Comparison of ENCODE assay signal across 26 cellular contexts in the genomic region with DNA sequence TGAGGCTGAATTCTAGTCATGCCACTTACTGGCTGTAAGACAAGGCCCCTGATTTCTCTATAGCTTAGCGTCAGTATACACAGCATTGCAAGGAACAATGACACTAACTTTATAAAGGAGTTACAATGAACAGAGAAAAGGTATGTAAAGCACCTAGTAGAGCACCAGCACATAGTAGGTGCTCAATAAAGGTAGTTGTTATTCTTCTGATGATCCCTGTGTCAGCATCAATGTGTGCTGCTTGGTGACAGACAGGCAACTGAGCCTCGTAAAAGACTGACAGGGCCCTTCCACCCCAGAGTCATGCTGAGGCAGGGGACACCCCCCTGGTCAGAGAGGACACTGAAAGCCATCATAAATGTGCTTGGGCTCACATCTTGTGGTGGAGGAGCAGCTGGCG. TPM values are rescaled to one million over a fixed set of nuclear protein-coding genes. Genes with fewer than 3 reads are reported as not detected.
A peak's percentile ranks its signal among the peaks of the same experiment; 100 is the strongest.
DNase-seq lines count a peak whose midpoint lies in the region; ATAC-seq, FAIRE-seq and TF ChIP-seq lines count a peak whose summit lies in the region.
"Had no signal": no experiment of that assay in that cellular context is flagged by ENCODE, and none has a peak within 500 bp of the region (broad histone marks: within the 10 kb centered on the region; RNA-seq: fewer than 3 reads in every experiment).

No MANE protein-coding gene starts in this region.

- H3K4me1 ChIP-seq in A549: peaks cover 40% of the 10 kb centered on the region
- H3K4me1 ChIP-seq in HEK293 (ENCODE audit: control insufficient read depth, insufficient read depth, low read length): no peaks in the 10 kb centered on the region
- peaks cover 11% of the 10 kb centered on the region; the same call in 1 of the 2 replicates for H3K4me1 ChIP-seq in GM12878 (ENCODE audit: control insufficient read depth, insufficient read depth, low read length)
- peaks cover 29% of the 10 kb centered on the region for H3K4me1 ChIP-seq in foreskin keratinocyte
- peaks cover 0 to 5% of the 10 kb centered on the region in 2 donors for H3K4me1 ChIP-seq in small intestine (ENCODE audit: control insufficient read depth in 2 of 2, insufficient read depth in 1 of 2, low read depth in 1 of 2, low read length in 1 of 2)
- H3K4me1 ChIP-seq: BLaER1 had no signal

- 95% methylated on average over 3 of the region's 3 CpGs for WGBS in A549 (ENCODE audit: missing lambda C conversion rate)
- WGBS in GM12878 (ENCODE audit: insufficient coverage, insufficient replicate concordance, low lambda C conversion rate, missing lambda C conversion rate): 77% methylated on average over 3 of the region's 3 CpGs
- 91 to 100% (median 94%) methylated on average over 3 of the region's 3 CpGs for WGBS in small intestine, 3 donors

- in situ Hi-C loops in GM12878 (cut with MboI): no loop called here

- ATAC-seq in A549 (no peak), GM12878 (no peak), foreskin keratinocyte (no peak), SK-N-SH treated with all-trans-retinoic acid at 6 μM for 48 hours (no peak)
- ATAC-seq: GM23338 had no signal

- intact Hi-C loops in GM12878 (cut with micrococcal nuclease; ENCODE audit: unreplicated experiment): no loop called here

- TF ChIP-seq CTCF in A549 (IDR thresholded peaks at IDR 0.05): no peak
- no peak for TF ChIP-seq CTCF in HEK293 (tag by site-specific recombination; IDR thresholded peaks at IDR 0.05)
- TF ChIP-seq CTCF in GM12878 (IDR thresholded peaks at IDR 0.05 in 2 of 3, conservative IDR thresholded peaks at IDR 0.05 in 1 of 3; ENCODE audit: control insufficient read depth in 2 of 3, extremely low read depth in 1 of 3, insufficient read depth in 1 of 3, low read depth in 3 of 3, low read length in 3 of 3): no peak
- no peak for TF ChIP-seq CTCF in foreskin keratinocyte (conservative IDR thresholded peaks at IDR 0.05)

- peak overlapping the region; percentile 36 for H3K4me2 ChIP-seq in A549
- no peak overlapping the region for H3K4me2 ChIP-seq in GM12878 (ENCODE audit: control insufficient read depth, insufficient read depth)
- H3K4me2 ChIP-seq: BLaER1, GM23338 had no signal

- FAIRE-seq in A549 (lab: Jason Lieb, UNC) (no peak), GM12878 (lab: Jason Lieb, UNC) (no peak), small intestine (lab: Jason Lieb, UNC) (no peak)
- FAIRE-seq: GM18507 had no signal

- TF ChIP-seq EP300 in A549 (IDR thresholded peaks at IDR 0.05): no peak
- no peak for TF ChIP-seq EP300 in GM12878 (IDR thresholded peaks at IDR 0.05; ENCODE audit: borderline replicate concordance in 1 of 2, control insufficient read depth in 1 of 2, low read depth in 2 of 2, low read length in 2 of 2)

- H3K9ac ChIP-seq in GM12878 (ENCODE audit: control insufficient read depth, insufficient read depth, low read length): no peak overlapping the region
- H3K9ac ChIP-seq: BLaER1 had no signal

- peak overlapping the region; percentile 71 to 86; a peak in 4 of 6 replicates for H3K27ac ChIP-seq in A549
- H3K27ac ChIP-seq in HEK293 (ENCODE audit: extremely low read depth, low read depth, low read length): no peak overlapping the region
- no peak overlapping the region for H3K27ac ChIP-seq in GM12878 (ENCODE audit: control insufficient read depth, insufficient read depth)
- H3K27ac ChIP-seq in foreskin keratinocyte: peak overlapping the region; percentile 98
- no peak overlapping the region for H3K27ac ChIP-seq in small intestine (ENCODE audit: low read depth in 1 of 2, low read length in 1 of 2)
- H3K27ac ChIP-seq: BLaER1 had no signal

- CTCF ChIA-PET in A549 (lab: Yijun Ruan, JAX): interaction anchor here (6.6 kb wide), 1 partner anchor 30 kb away, joined by 44 read pairs; no protein-coding TSS in a partner anchor
- CTCF ChIA-PET in HEK293 (lab: Yijun Ruan, JAX): interaction anchor here (0.9 to 1.7 kb wide), 3 partner anchors 29 to 164 kb away, joined by 3 to 5 read pairs (median 4); no protein-coding TSS in a partner anchor
- CTCF ChIA-PET in GM12878 (lab: Yijun Ruan, JAX): no interaction called here

- RAD21 ChIA-PET in GM12878 (lab: Charles Lee; ENCODE audit: unreplicated experiment): interaction anchor here (1.1 kb wide), 1 partner anchor 12 kb away, joined by 3 read pairs; no protein-coding TSS in a partner anchor

- no peaks in the 10 kb centered on the region for H4K20me1 ChIP-seq in GM12878 (ENCODE audit: control insufficient read depth, insufficient read depth)
- H4K20me1 ChIP-seq: BLaER1 had no signal

- H3K79me2 ChIP-seq in GM12878 (ENCODE audit: control insufficient read depth, insufficient read depth, low read length): no peaks in the 10 kb centered on the region

- SMC1A ChIA-PET in GM12878 (lab: Charles Lee; ENCODE audit: uncharacterized antibody, unreplicated experiment): interaction anchor here (1.0 kb wide), 1 partner anchor 33 kb away, joined by 4 read pairs; no protein-coding TSS in a partner anchor

- H3K36me3 ChIP-seq in HEK293 (ENCODE audit: control insufficient read depth in 2 of 2, insufficient read depth in 1 of 2, low read length in 2 of 2): peaks cover 0 to 52% of the 10 kb centered on the region in 2 experiments; a peak in 1 of 3 replicates
- no peaks in the 10 kb centered on the region for H3K36me3 ChIP-seq in GM12878 (ENCODE audit: control insufficient read depth in 2 of 2, insufficient read depth in 2 of 2, low read length in 1 of 2)
- H3K36me3 ChIP-seq in small intestine (ENCODE audit: control insufficient read depth in 2 of 2, insufficient read depth in 2 of 2, low read length in 2 of 2): peaks cover 0 to 3% of the 10 kb centered on the region in 2 donors
- H3K36me3 ChIP-seq: BLaER1 had no signal

- POLR2A ChIA-PET in A549 (lab: Yijun Ruan, JAX): no interaction called here
- POLR2A ChIA-PET in HEK293 (lab: Yijun Ruan, JAX): interaction anchor here (0.5 kb wide), 1 partner anchor 529 kb away, joined by 5 read pairs; no protein-coding TSS in a partner anchor
- POLR2A ChIA-PET in GM12878 (lab: Charles Lee): no interaction called here

- H3K4me3 ChIP-seq in A549: no peak overlapping the region
- no peak overlapping the region for H3K4me3 ChIP-seq in HEK293 (ENCODE audit: low read depth, low read length)
- H3K4me3 ChIP-seq in GM12878: no peak overlapping the region
- no peak overlapping the region for H3K4me3 ChIP-seq in small intestine (ENCODE audit: low read depth in 1 of 2, low read length in 2 of 2)
- H3K4me3 ChIP-seq: BLaER1, GM23338, MG63 had no signal

- H3K27me3 ChIP-seq in GM12878 (replicated peaks in 1 of 2; ENCODE audit: control insufficient read depth in 2 of 2, insufficient read depth in 2 of 2, low read length in 1 of 2): no peaks in the 10 kb centered on the region
- H3K27me3 ChIP-seq in foreskin keratinocyte: no peaks in the 10 kb centered on the region
- no peaks in the 10 kb centered on the region for H3K27me3 ChIP-seq in small intestine (ENCODE audit: control insufficient read depth in 2 of 2, insufficient read depth in 2 of 2, low read length in 2 of 2)
- H3K27me3 ChIP-seq: BLaER1, MG63 had no signal

- no TSS peak for BruUV-seq in GM12878 (replicated peaks; lab: Mats Ljungman, UMichigan)

- no peak for TF ChIP-seq RAD21 in A549 (conservative IDR thresholded peaks at IDR 0.05 in 1 of 2, IDR thresholded peaks at IDR 0.05 in 1 of 2)
- TF ChIP-seq RAD21 in GM12878 (IDR thresholded peaks at IDR 0.05; ENCODE audit: insufficient read depth, low read depth, low read length): no peak

- TF ChIP-seq POLR2A in A549 (IDR thresholded peaks at IDR 0.05; ENCODE audit: low read length) (no peak), GM12878 (IDR thresholded peaks at IDR 0.05; ENCODE audit: low read depth, low read length) (no peak)

- H2AFZ ChIP-seq in GM12878 (ENCODE audit: control insufficient read depth, low read depth, low read length): no peak overlapping the region
- H2AFZ ChIP-seq: GM23338 had no signal

- H3K9me3 ChIP-seq in A549 (no peaks in the 10 kb centered on the region), HEK293 (ENCODE audit: control insufficient read depth, insufficient read depth, low read depth, low read length) (no peaks in the 10 kb centered on the region), GM12878 (replicated peaks; ENCODE audit: control insufficient read depth, insufficient read depth, low read length) (no peaks in the 10 kb centered on the region), small intestine (ENCODE audit: control insufficient read depth, low read depth) (no peaks in the 10 kb centered on the region)
- H3K9me3 ChIP-seq: BLaER1 had no signal

- DNase-seq in A549 (ENCODE audit: low read depth in 1 of 2, low spot score in 1 of 2): no peak
- DNase-seq in GM12878 (ENCODE audit: low read depth, low spot score): no peak
- no peak for DNase-seq in foreskin keratinocyte
- DNase-seq in H4 (ENCODE audit: low spot score): no peak
- DNase-seq in iPS-NIHi7 (ENCODE audit: extremely low spot score): no peak
- no peak for DNase-seq in small intestine
- DNase-seq: 8988T; CD4-positive, CD25-positive, alpha-beta regulatory T cell; DMS153; DND-41; Kasumi-1; NCI-H1105 treated with DMSO at 0.1 percent for 48 hours; NCI-H146; NCI-H2029; NCI-H446; NCI-H524 treated with DMSO at 0.1 percent for 48 hours; NCI-H774; NK-92 treated with Interleukin-12 subunit alpha and Interleukin-12 subunit beta, amount 100 ng/mL, for 24 hours; RPMI8226; SHP77 treated with DMSO at 0.1 percent for 48 hours had no signal

RNA-seq across cellular contexts. Expression of a gene that starts 43.3 kb away (rescaled TPM):
- polyA plus RNA-seq in A549 (2011; rRNA removed): 1.6 and 2.5 TPM in 2 replicates
- 1.2 and 1.4 TPM in 2 replicates for polyA plus RNA-seq in A549 (2012; cell fraction: cytosol; rRNA removed)
- polyA plus RNA-seq in A549 (2012; cell fraction: nucleus; rRNA removed): 1.2 and 1.8 TPM in 2 replicates
- 0.58 to 0.71 TPM (median 0.59 TPM) in 3 replicates for polyA plus RNA-seq in A549 (2017; fragmentation: RNase III; extraction: RNeasy Plus Mini Kit Qiagen cat#74134 plus additional on column Dnase treatment)
- polyA minus RNA-seq in A549 (2011; rRNA and poly(A)+ RNA removed): 0.68 and 1.2 TPM in 2 replicates
- 0.25 TPM in 1 of 2 replicates, not detected in the other for total RNA-seq in GM12878 (2013; cell fraction: nucleolus; rRNA removed)
- total RNA-seq in GM12878 (2014; rRNA removed): 0.11 and 0.17 TPM in 2 replicates
- 0.14 and 0.27 TPM in 2 replicates for total RNA-seq in GM12878 (2014; rRNA removed; fragmentation: Illumina TruSeq; extraction: Trizol)
- 0.51 TPM in 2 replicates for total RNA-seq in GM12878 (2021)
- polyA plus RNA-seq in GM12878 (2011; ENCODE audit: low read depth): 0.17 TPM
- 0.18 TPM in 1 of 2 replicates, not detected in the other for polyA plus RNA-seq in GM12878 (2011; rRNA removed)
- 0.13 TPM in 2 replicates for polyA plus RNA-seq in GM12878 (2011; cell fraction: cytosol; rRNA removed)
- polyA plus RNA-seq in GM12878 (2011; cell fraction: nucleus; rRNA removed): 0.44 and 0.48 TPM in 2 replicates
- 0.27 and 0.41 TPM in 2 replicates for polyA plus RNA-seq in GM12878 (2012)
- 0.41 TPM in 1 of 2 replicates, not detected in the other for polyA plus RNA-seq in GM12878 (2014; fragmentation: Illumina TruSeq; extraction: Trizol)
- under 1 TPM; 0.07 to 0.21 TPM for polyA plus RNA-seq in GM12878 (2014; fragmentation: Nextera tagmentation; extraction: Ambion mirVana)
- polyA plus RNA-seq in GM12878 (2014; rRNA removed): 0.13 and 0.56 TPM in 2 replicates
- polyA plus RNA-seq in GM12878 (2016; fragmentation: Nextera tagmentation; extraction: Ambion mirVana): under 1 TPM; 0.70 to 0.87 TPM
- not detected in 2 replicates for polyA minus RNA-seq in GM12878 (2011; rRNA and poly(A)+ RNA removed)
- polyA minus RNA-seq in GM12878 (2011; cell fraction: cytosol; rRNA and poly(A)+ RNA removed): not detected in 2 replicates
- polyA minus RNA-seq in GM12878 (2011; cell fraction: nucleus; rRNA and poly(A)+ RNA removed): not detected in 2 replicates
- 2.2 and 2.5 TPM in 2 replicates for total RNA-seq in foreskin keratinocyte
- 1.2 and 1.5 TPM in 2 replicates for polyA plus RNA-seq in foreskin keratinocyte
- not detected in 2 replicates for total RNA-seq in H4 (2014; rRNA removed; shearing (Covaris generic))
- polyA plus RNA-seq in small intestine: under 1 TPM in 2 of 3 donors, not detected in 1; 0.28 to 0.67 TPM
- total RNA-seq: CD4-positive, CD25-positive, alpha-beta regulatory T cell had no signal
- polyA plus RNA-seq: CD4-positive, CD25-positive, alpha-beta regulatory T cell had no signal

RNA-seq across cellular contexts. Expression of a gene that starts 51.2 kb away (rescaled TPM):
- polyA plus RNA-seq in A549 (2011; rRNA removed) (9.5 and 9.7 TPM in 2 replicates), A549 (2017; fragmentation: RNase III; extraction: RNeasy Plus Mini Kit Qiagen cat#74134 plus additional on column Dnase treatment) (4.2 to 4.9 TPM (median 4.4 TPM) in 3 replicates), GM12878 (2011; rRNA removed) (1.6 TPM in 2 replicates), GM12878 (2014; fragmentation: Illumina TruSeq; extraction: Trizol) (0.17 and 0.71 TPM in 2 replicates), GM12878 (2014; fragmentation: Nextera tagmentation; extraction: Ambion mirVana) (under 1 TPM; 0.35 to 0.76 TPM), GM12878 (2014; rRNA removed) (0.29 and 0.81 TPM in 2 replicates), GM12878 (2016; fragmentation: Nextera tagmentation; extraction: Ambion mirVana) (1 to 10 TPM; 1.5 to 2.6 TPM), foreskin keratinocyte (12.5 and 14.0 TPM in 2 replicates), small intestine (10 to 100 TPM in 1 of 3 donors, 1 to 10 TPM in 2; 6.5 to 10.3 (median 6.5) TPM)
- polyA plus RNA-seq in A549 (2012; cell fraction: cytosol; rRNA removed): 4.2 and 5.0 TPM in 2 replicates
- polyA plus RNA-seq in A549 (2012; cell fraction: nucleus; rRNA removed): 3.8 and 5.1 TPM in 2 replicates
- polyA minus RNA-seq in A549 (2011; rRNA and poly(A)+ RNA removed): 6.7 and 7.3 TPM in 2 replicates
- total RNA-seq in GM12878 (2013; cell fraction: nucleolus; rRNA removed): 1.2 and 1.7 TPM in 2 replicates
- total RNA-seq in GM12878 (2014; rRNA removed) (0.05 and 0.28 TPM in 2 replicates), GM12878 (2014; rRNA removed; fragmentation: Illumina TruSeq; extraction: Trizol) (0.22 and 0.69 TPM in 2 replicates), GM12878 (2021) (0.13 and 0.36 TPM in 2 replicates), foreskin keratinocyte (13.2 and 16.4 TPM in 2 replicates)
- 2.6 TPM for polyA plus RNA-seq in GM12878 (2011; ENCODE audit: low read depth)
- 0.70 and 0.78 TPM in 2 replicates for polyA plus RNA-seq in GM12878 (2011; cell fraction: cytosol; rRNA removed)
- polyA plus RNA-seq in GM12878 (2011; cell fraction: nucleus; rRNA removed): 0.52 and 1.3 TPM in 2 replicates
- polyA plus RNA-seq in GM12878 (2012): 2.1 and 2.6 TPM in 2 replicates
- 0.46 and 1.9 TPM in 2 replicates for polyA minus RNA-seq in GM12878 (2011; rRNA and poly(A)+ RNA removed)
- polyA minus RNA-seq in GM12878 (2011; cell fraction: cytosol; rRNA and poly(A)+ RNA removed): 1.2 TPM in 1 of 2 replicates, not detected in the other
- polyA minus RNA-seq in GM12878 (2011; cell fraction: nucleus; rRNA and poly(A)+ RNA removed): 1.1 and 1.7 TPM in 2 replicates
- 1.9 and 3.0 TPM in 2 replicates for total RNA-seq in H4 (2014; rRNA removed; shearing (Covaris generic))

RNA-seq across cellular contexts. Expression of a gene that starts 53.2 kb away (rescaled TPM):
- 10.4 and 14.7 TPM in 2 replicates for polyA plus RNA-seq in A549 (2011; rRNA removed)
- 4.0 and 5.6 TPM in 2 replicates for polyA plus RNA-seq in A549 (2012; cell fraction: cytosol; rRNA removed)
- polyA plus RNA-seq in A549 (2012; cell fraction: nucleus; rRNA removed): 4.1 and 4.3 TPM in 2 replicates
- polyA plus RNA-seq in A549 (2017; fragmentation: RNase III; extraction: RNeasy Plus Mini Kit Qiagen cat#74134 plus additional on column Dnase treatment): 4.5 to 5.2 TPM (median 5.1 TPM) in 3 replicates
- 18.6 and 20.4 TPM in 2 replicates for polyA minus RNA-seq in A549 (2011; rRNA and poly(A)+ RNA removed)
- 42.4 and 44.7 TPM in 2 replicates for total RNA-seq in GM12878 (2013; cell fraction: nucleolus; rRNA removed)
- total RNA-seq in GM12878 (2014; rRNA removed): 4.7 and 6.0 TPM in 2 replicates
- 3.1 and 3.6 TPM in 2 replicates for total RNA-seq in GM12878 (2014; rRNA removed; fragmentation: Illumina TruSeq; extraction: Trizol)
- 5.7 and 6.2 TPM in 2 replicates for total RNA-seq in GM12878 (2021)
- 7.6 TPM for polyA plus RNA-seq in GM12878 (2011; ENCODE audit: low read depth)
- polyA plus RNA-seq in GM12878 (2011; rRNA removed): 6.6 and 8.9 TPM in 2 replicates
- polyA plus RNA-seq in GM12878 (2011; cell fraction: cytosol; rRNA removed): 9.9 TPM in 2 replicates
- 6.8 and 8.5 TPM in 2 replicates for polyA plus RNA-seq in GM12878 (2011; cell fraction: nucleus; rRNA removed)
- 8.9 and 10.2 TPM in 2 replicates for polyA plus RNA-seq in GM12878 (2012)
- 3.4 and 3.7 TPM in 2 replicates for polyA plus RNA-seq in GM12878 (2014; fragmentation: Illumina TruSeq; extraction: Trizol)
- 1 to 10 TPM; 2.1 TPM for polyA plus RNA-seq in GM12878 (2014; fragmentation: Nextera tagmentation; extraction: Ambion mirVana)
- 3.5 and 3.7 TPM in 2 replicates for polyA plus RNA-seq in GM12878 (2014; rRNA removed)
- 1 to 10 TPM; 8.8 to 9.4 TPM for polyA plus RNA-seq in GM12878 (2016; fragmentation: Nextera tagmentation; extraction: Ambion mirVana)
- 17.8 and 20.5 TPM in 2 replicates for polyA minus RNA-seq in GM12878 (2011; rRNA and poly(A)+ RNA removed)
- 2.0 and 2.9 TPM in 2 replicates for polyA minus RNA-seq in GM12878 (2011; cell fraction: cytosol; rRNA and poly(A)+ RNA removed)
- polyA minus RNA-seq in GM12878 (2011; cell fraction: nucleus; rRNA and poly(A)+ RNA removed): 6.5 and 10.4 TPM in 2 replicates
- 42.6 and 46.6 TPM in 2 replicates for total RNA-seq in foreskin keratinocyte
- polyA plus RNA-seq in foreskin keratinocyte: 18.7 and 20.3 TPM in 2 replicates
- 22.8 and 25.4 TPM in 2 replicates for total RNA-seq in H4 (2014; rRNA removed; shearing (Covaris generic))
- 10 to 100 TPM in 2 of 3 donors, 1 to 10 TPM in 1; 4.9 to 15.9 (median 10.7) TPM for polyA plus RNA-seq in small intestine

Comparison
In these comparisons a context has a peak if more than half of its experiments do, and no peak if none do; other contexts are left out.
1. H3K27ac ChIP-seq: peak in A549 (2 of 2) and foreskin keratinocyte (single experiment); none in HEK293 (single experiment), GM12878 (single experiment) and small intestine (0 of 2).